8 cellular contexts compared by ENCODE assay signal in genomic region chr16:90077757-90078593, GRCh38. TPM values are rescaled to one million over a fixed set of nuclear protein-coding genes. Genes with fewer than 3 reads are reported as not detected.
DNase-seq lines count a peak whose midpoint lies in the region; ATAC-seq, FAIRE-seq and TF ChIP-seq lines count a peak whose summit lies in the region.

No MANE protein-coding gene starts in this region.

- H3K27ac Mint-ChIP-seq in T-cell = peak overlapping the region; percentile 75 to 92

- peaks cover 26 to 34% (median 28%) of the 10 kb centered on the region in 3 donors for H3K4me1 Mint-ChIP-seq in T-cell

- no peaks in the 10 kb centered on the region for H3K36me3 ChIP-seq in endocrine pancreas (ENCODE audit: control insufficient read depth, insufficient read depth, low read length)
- H3K36me3 ChIP-seq in mucosa of descending colon (ENCODE audit: low read depth) = no peaks in the 10 kb centered on the region

- POLR2A ChIA-PET in T-cell (lab: Charles Lee) = no interaction called here

- H3K27me3 Mint-ChIP-seq in T-cell = peaks cover 0 to 20% of the 10 kb centered on the region in 2 donors

- CTCF ChIA-PET in T-cell (lab: Charles Lee) = interaction anchor here in 1 of 2 donors (0.6 kb wide), 1 partner anchor 16 kb away, joined by 3 read pairs; no protein-coding TSS in a partner anchor

- ATAC-seq in GM21529 (IDR thresholded peaks at IDR 0.05; ENCODE audit: unreplicated experiment) = peak; percentile 47
- ATAC-seq in T-cell (replicated peaks in 1 of 4) = peak; percentile 73 to 78 (median 75)
- ATAC-seq in mucosa of descending colon = peak; percentile 52

- H3K4me3 Mint-ChIP-seq in T-cell = peak overlapping the region; percentile 79 to 87 (median 87)

- H3K27me3 ChIP-seq in endocrine pancreas (ENCODE audit: control insufficient read depth, insufficient read depth, low read length) = no peaks in the 10 kb centered on the region

- no peak for TF ChIP-seq CTCF in mucosa of descending colon (IDR thresholded peaks at IDR 0.05)

- intact Hi-C loops in mucosa of descending colon (cut with DNase I, micrococcal nuclease) = no loop called here

- no peaks in the 10 kb centered on the region for H3K9me3 Mint-ChIP-seq in T-cell

- no peak overlapping the region for H3K9ac ChIP-seq in endocrine pancreas (ENCODE audit: control insufficient read depth, insufficient read depth, low read length)

- no peaks in the 10 kb centered on the region for H3K4me1 ChIP-seq in endocrine pancreas (ENCODE audit: control insufficient read depth, insufficient read depth, low read length)
- peaks cover 12% of the 10 kb centered on the region for H3K4me1 ChIP-seq in mucosa of descending colon (ENCODE audit: low read depth)

- H3K9me3 ChIP-seq in endocrine pancreas (ENCODE audit: control insufficient read depth, low read length) = no peaks in the 10 kb centered on the region
- H3K9me3 ChIP-seq in mucosa of descending colon = no peaks in the 10 kb centered on the region

- H3K36me3 Mint-ChIP-seq in T-cell = no peaks in the 10 kb centered on the region

- H3K4me3 ChIP-seq in Jurkat, Clone E6-1 (ENCODE audit: low read length) = peak overlapping the region; percentile 57
- H3K4me3 ChIP-seq in endocrine pancreas (ENCODE audit: control insufficient read depth, insufficient read depth, low read length) (peak overlapping the region; percentile 41), mucosa of descending colon (peak overlapping the region; percentile 1)

- DNase-seq in GDM1 (lab: John Stamatoyannopoulos, UW) (peak; percentile 45), T-cell (peak in 27 of 34 experiments; percentile 1 to 62 (median 33)), mucosa of descending colon (peak; percentile 19 to 74 (median 73)), urothelium cell line (ENCODE audit: low spot score) (peak; percentile 23), glomerular visceral epithelial cell (ENCODE audit: extremely low spot score) (no peak)
- peak; percentile 66 for DNase-seq in Jurkat, Clone E6-1 (ENCODE audit: low read depth, low spot score)

- FAIRE-seq in urothelium cell line (lab: Jason Lieb, UNC) = no peak

RNA-seq across cellular contexts. Expression of gene PRDM7, which starts 0.8 kb away (rescaled TPM):
- polyA plus RNA-seq in Jurkat, Clone E6-1 (2012; ENCODE audit: insufficient read depth, insufficient read length) = not detected
- total RNA-seq in T-cell = not detected
- total RNA-seq in mucosa of descending colon = not detected

RNA-seq across cellular contexts. Expression of gene DBNDD1, which starts 58.7 kb away (rescaled TPM):
- polyA plus RNA-seq in Jurkat, Clone E6-1 (2012; ENCODE audit: insufficient read depth, insufficient read length) = 3.5 TPM
- total RNA-seq in T-cell = 1 to 10 TPM in 2 of 5 donors, under 1 TPM in 3; 0.70 to 3.6 (median 0.88) TPM
- total RNA-seq in mucosa of descending colon = 1 to 10 TPM; 1.7 to 3.0 (median 2.0) TPM

Comparison
In these comparisons a context has a peak if more than half of its experiments do, and no peak if none do; other contexts are left out.
1. H3K4me3 ChIP-seq: peak in every context shown above with its lines; median percentile 57 in Jurkat, Clone E6-1; 41 in endocrine pancreas; 1 in mucosa of descending colon.